Comparison of ENCODE assay signal across 8 cellular contexts in the genomic region with DNA sequence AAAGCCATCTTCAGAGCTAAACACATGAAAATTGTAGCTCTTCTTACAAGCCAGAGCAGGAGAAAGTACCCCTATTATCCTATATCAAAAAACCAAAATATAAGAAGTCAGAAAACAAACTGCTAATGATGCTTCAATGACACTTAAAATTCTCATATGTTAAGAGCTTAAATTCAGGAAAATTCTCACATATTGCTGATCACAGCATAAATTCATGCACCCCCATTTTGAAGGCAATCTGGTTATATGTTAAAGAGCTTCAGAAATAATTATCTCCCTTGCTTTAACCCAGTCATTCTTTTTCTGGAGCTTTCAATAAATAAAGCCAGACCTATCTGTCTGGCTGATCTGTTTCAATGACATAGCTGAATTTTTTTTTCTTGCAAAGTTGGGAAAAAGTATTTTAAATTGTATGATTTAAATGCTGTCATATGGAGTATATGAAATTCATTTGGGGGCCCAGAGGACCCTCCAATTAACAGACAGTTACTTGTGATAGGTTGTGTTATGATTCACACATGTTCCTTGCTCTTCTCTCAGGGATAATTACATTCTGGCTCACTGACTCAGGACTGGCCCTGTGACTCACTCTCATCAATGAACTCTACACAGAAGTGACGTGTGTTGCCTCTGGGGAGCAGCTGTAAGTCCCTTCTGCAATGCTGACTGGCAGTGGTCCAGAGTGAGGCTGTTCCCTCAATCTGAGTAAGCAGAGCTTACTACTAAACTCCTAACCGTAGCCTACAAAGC.
A peak's percentile ranks its signal among the peaks of the same experiment; 100 is the strongest.
DNase-seq lines count a peak whose midpoint lies in the region; ATAC-seq and TF ChIP-seq lines count a peak whose summit lies in the region.

No MANE protein-coding gene starts in this region.

- no peak overlapping the region for H3K4me3 Mint-ChIP-seq in Caco-2 (ENCODE audit: unreplicated experiment)

- H3K4me1 ChIP-seq in Caco-2 (no peaks in the 10 kb centered on the region), lower lobe of right lung (peaks cover 4% of the 10 kb centered on the region), uterus (peaks cover 0 to 17% of the 10 kb centered on the region in 2 donors)

- H3K27ac Mint-ChIP-seq in Caco-2 (ENCODE audit: unreplicated experiment), result no peak overlapping the region

- peaks cover 9% of the 10 kb centered on the region for H3K4me1 Mint-ChIP-seq in Caco-2 (ENCODE audit: low read depth, unreplicated experiment)

- H3K9me3 ChIP-seq in Caco-2 (no peaks in the 10 kb centered on the region), lower lobe of right lung (no peaks in the 10 kb centered on the region), uterus (no peaks in the 10 kb centered on the region)

- peak; percentile 8 to 33 for DNase-seq in Caco-2
- peak; percentile 93 for DNase-seq in HT-29 (ENCODE audit: low spot score)
- peak; percentile 99 for DNase-seq in NOMO-1 treated with dmso at 0.1 percent for 144 hours (lab: John Stamatoyannopoulos, UW; ENCODE audit: unreplicated experiment)
- peak; percentile 99 for DNase-seq in dedifferentiated amniotic fluid mesenchymal stem cell (ENCODE audit: extremely low spot score)
- DNase-seq in lower lobe of right lung, result peak; percentile 70
- peak; percentile 92 to 97 for DNase-seq in uterus
- DNase-seq in stimulated activated CD4-positive, alpha-beta T cell treated with anti-CD3 and anti-CD28 coated beads, Interleukin-15, amount 100 ng/mL, for 24 hours, result no peak

- POLR2A ChIA-PET in Caco-2 (lab: Charles Lee), result no interaction called here

- no peak for TF ChIP-seq POLR2A in uterus (IDR thresholded peaks at IDR 0.05)

- TF ChIP-seq CTCF in Caco-2 (IDR thresholded peaks at IDR 0.05; ENCODE audit: insufficient read depth in 1 of 2, low read depth in 1 of 2, low read length in 1 of 2, severe bottlenecking in 1 of 2, unreplicated experiment in 1 of 2) (no peak), lower lobe of right lung (IDR thresholded peaks at IDR 0.05) (no peak), uterus (IDR thresholded peaks at IDR 0.05) (no peak)

- H3K4me3 ChIP-seq in Caco-2 (ENCODE audit: low read depth, low read length) (no peak overlapping the region), lower lobe of right lung (no peak overlapping the region), uterus (no peak overlapping the region)

- BruUV-seq in Caco-2 (replicated peaks; lab: Mats Ljungman, UMichigan), result no TSS peak

- no peaks in the 10 kb centered on the region for H3K36me3 ChIP-seq in Caco-2 (ENCODE audit: control insufficient read depth, insufficient read depth, low read length)
- no peaks in the 10 kb centered on the region for H3K36me3 ChIP-seq in lower lobe of right lung
- H3K36me3 ChIP-seq in uterus, result no peaks in the 10 kb centered on the region

- H3K27me3 ChIP-seq in Caco-2 (replicated peaks; ENCODE audit: control insufficient read depth, insufficient read depth, low read length) (no peaks in the 10 kb centered on the region), lower lobe of right lung (ENCODE audit: low read depth) (no peaks in the 10 kb centered on the region), uterus (no peaks in the 10 kb centered on the region)

- intact Hi-C loops in Caco-2 (cut with micrococcal nuclease; ENCODE audit: unreplicated experiment), result no loop called here
- intact Hi-C loops in lower lobe of right lung (cut with DNase I), result no loop called here
- intact Hi-C loops in uterus (cut with DNase I; ENCODE audit: low total_unique reads), result no loop called here

- peak; percentile 74 for ATAC-seq in GM21529 (IDR thresholded peaks at IDR 0.05; ENCODE audit: unreplicated experiment)
- ATAC-seq in lower lobe of right lung, result peak; percentile 82 to 91

- CTCF ChIA-PET in Caco-2 (lab: Charles Lee), result interaction anchor here (0.6 kb wide), 1 partner anchor 185 kb away, joined by 3 read pairs; no protein-coding TSS in a partner anchor

- H3K27ac ChIP-seq in lower lobe of right lung, result peak overlapping the region; percentile 42
- H3K27ac ChIP-seq in uterus, result peak overlapping the region; percentile 52 to 76

- no peaks in the 10 kb centered on the region for H3K27me3 Mint-ChIP-seq in Caco-2 (ENCODE audit: insufficient read depth, unreplicated experiment)

- H3K36me3 Mint-ChIP-seq in Caco-2 (ENCODE audit: insufficient read depth, unreplicated experiment), result no peaks in the 10 kb centered on the region

- H3K9me3 Mint-ChIP-seq in Caco-2 (ENCODE audit: unreplicated experiment), result no peaks in the 10 kb centered on the region
